30 cellular contexts compared by ENCODE assay signal in genomic region chr11:129223260-129223659, GRCh38. TPM values are rescaled to one million over a fixed set of nuclear protein-coding genes. Genes with fewer than 3 reads are reported as not detected.
DNase-seq lines count a peak whose midpoint lies in the region; ATAC-seq and TF ChIP-seq lines count a peak whose summit lies in the region.
"Had no signal": no experiment of that assay in that cellular context is flagged by ENCODE, and none has a peak within 500 bp of the region (broad histone marks: within the 10 kb centered on the region; RNA-seq: fewer than 3 reads in every experiment).

No MANE protein-coding gene starts in this region.

- no peak for TF ChIP-seq CTCF in fibroblast of pulmonary artery (IDR thresholded peaks at IDR 0.05; ENCODE audit: low read length, missing control alignments)
- no peak for TF ChIP-seq CTCF in nephron progenitor cell (IDR thresholded peaks at IDR 0.05)

- DNase-seq in Right ventricle myocardium superior (no peak), cardiac septum (ENCODE audit: low spot score) (no peak), fibroblast of pulmonary artery (ENCODE audit: low read depth) (no peak), nephron progenitor cell (no peak), Ammon's horn (ENCODE audit: low spot score) (no peak), DMS79 (lab: John Stamatoyannopoulos, UW) (no peak), HuH-7.5 (ENCODE audit: low spot score) (no peak)
- DNase-seq in activated naive CD4-positive, alpha-beta T cell treated with anti-CD3 and anti-CD28 coated beads, Interleukin-2, amount 10 ng/mL, durations not matched to agents 7 days and 5 days, result no peak
- DNase-seq: activated CD4-positive, alpha-beta T cell treated with anti-CD3 and anti-CD28 coated beads for 4 hours; activated CD8-positive, alpha-beta T cell treated with anti-CD3 and anti-CD28 coated beads, Interleukin-2, amount 10 ng/mL, durations not matched to agents 7 days and 5 days; amygdala; BE2C; CD8-positive, alpha-beta T cell; effector CD4-positive, alpha-beta T cell; H7; KG1; left colon; MM.1S; NCI-H2029; NCI-H526 treated with DMSO at 0.1 percent for 48 hours; NK-92 treated with Interleukin-12 subunit alpha and Interleukin-12 subunit beta, amount 100 ng/mL, for 24 hours; SHP77; stimulated activated naive CD4-positive, alpha-beta T cell; SW 1271; T-helper 9 cell had no signal

- peaks cover 40% of the 10 kb centered on the region for H3K36me3 Mint-ChIP-seq in nephron progenitor cell (ENCODE audit: low read depth)
- H3K36me3 Mint-ChIP-seq in activated naive CD4-positive, alpha-beta T cell treated with anti-CD3 and anti-CD28 coated beads, Interleukin-2, amount 10 ng/mL, durations not matched to agents 7 days and 5 days, result no peaks in the 10 kb centered on the region

- no peak overlapping the region for H3K4me3 Mint-ChIP-seq in nephron progenitor cell
- H3K4me3 Mint-ChIP-seq in activated naive CD4-positive, alpha-beta T cell treated with anti-CD3 and anti-CD28 coated beads, Interleukin-2, amount 10 ng/mL, durations not matched to agents 7 days and 5 days, result no peak overlapping the region
- H3K4me3 Mint-ChIP-seq: activated CD8-positive, alpha-beta T cell treated with anti-CD3 and anti-CD28 coated beads, Interleukin-2, amount 10 ng/mL, durations not matched to agents 7 days and 5 days; activated naive CD4-positive, alpha-beta T cell treated with anti-CD3 and anti-CD28 coated beads, Interleukin-2, amount 50 U/mL, for 24 hours; activated T-helper 17 cell treated with anti-CD3 and anti-CD28 coated beads, Interleukin-2, amount 50 U/mL, for 72 hours; CD8-positive, alpha-beta T cell; memory B cell had no signal

- H3K27me3 Mint-ChIP-seq in nephron progenitor cell (ENCODE audit: low read depth, poor library complexity), result peaks cover 2% of the 10 kb centered on the region
- no peaks in the 10 kb centered on the region for H3K27me3 Mint-ChIP-seq in activated naive CD4-positive, alpha-beta T cell treated with anti-CD3 and anti-CD28 coated beads, Interleukin-2, amount 10 ng/mL, durations not matched to agents 7 days and 5 days

- H3K9me3 Mint-ChIP-seq in nephron progenitor cell, result peaks cover 35% of the 10 kb centered on the region
- peaks cover 11% of the 10 kb centered on the region for H3K9me3 Mint-ChIP-seq in activated naive CD4-positive, alpha-beta T cell treated with anti-CD3 and anti-CD28 coated beads, Interleukin-2, amount 10 ng/mL, durations not matched to agents 7 days and 5 days

- CTCF ChIA-PET in activated naive CD4-positive, alpha-beta T cell treated with anti-CD3 and anti-CD28 coated beads, Interleukin-2, amount 10 ng/mL, durations not matched to agents 7 days and 5 days (lab: Charles Lee), result no interaction called here

- peaks cover 19% of the 10 kb centered on the region for H3K4me1 Mint-ChIP-seq in nephron progenitor cell
- H3K4me1 Mint-ChIP-seq in activated naive CD4-positive, alpha-beta T cell treated with anti-CD3 and anti-CD28 coated beads, Interleukin-2, amount 10 ng/mL, durations not matched to agents 7 days and 5 days, result no peaks in the 10 kb centered on the region
- H3K4me1 Mint-ChIP-seq: activated naive CD4-positive, alpha-beta T cell treated with anti-CD3 and anti-CD28 coated beads, Interleukin-2, amount 50 U/mL, for 24 hours; activated T-helper 17 cell treated with anti-CD3 and anti-CD28 coated beads, Interleukin-2, amount 50 U/mL, for 72 hours; memory B cell had no signal

- peak overlapping the region; percentile 73 for H3K27ac Mint-ChIP-seq in nephron progenitor cell
- H3K27ac Mint-ChIP-seq in activated naive CD4-positive, alpha-beta T cell treated with anti-CD3 and anti-CD28 coated beads, Interleukin-2, amount 10 ng/mL, durations not matched to agents 7 days and 5 days, result no peak overlapping the region
- H3K27ac Mint-ChIP-seq: activated CD8-positive, alpha-beta T cell treated with anti-CD3 and anti-CD28 coated beads, Interleukin-2, amount 10 ng/mL, durations not matched to agents 7 days and 5 days; activated naive CD4-positive, alpha-beta T cell treated with anti-CD3 and anti-CD28 coated beads, Interleukin-2, amount 50 U/mL, for 24 hours; activated T-helper 17 cell treated with anti-CD3 and anti-CD28 coated beads, Interleukin-2, amount 50 U/mL, for 72 hours; CD8-positive, alpha-beta T cell; memory B cell had no signal

- intact Hi-C loops in Right ventricle myocardium superior (cut with DNase I), result no loop called here
- intact Hi-C loops in cardiac septum (cut with DNase I), result no loop called here

- H3K4me3 ChIP-seq in fibroblast of pulmonary artery (replicated peaks; ENCODE audit: low read depth, low read length), result peak overlapping the region; percentile 32
- H3K4me3 ChIP-seq: GM12878, prostate gland had no signal

- peak; percentile 53 for ATAC-seq in Right ventricle myocardium superior (ENCODE audit: poor library complexity)
- ATAC-seq: activated CD8-positive, alpha-beta T cell treated with anti-CD3 and anti-CD28 coated beads, Interleukin-2, amount 10 ng/mL, durations not matched to agents 7 days and 5 days; activated T-helper 17 cell treated with anti-CD3 and anti-CD28 coated beads, Interleukin-2, amount 50 U/mL, for 72 hours; CD8-positive, alpha-beta T cell; GM12878; left colon had no signal

RNA-seq across cellular contexts. Expression of gene ARHGAP32, which starts 31.1 kb away (rescaled TPM):
- 5.7 TPM for total RNA-seq in Right ventricle myocardium superior
- total RNA-seq in cardiac septum, result 4.1 TPM
